Comparison of ENCODE assay signal across 8 cellular contexts in genomic region chr10:59362184-59362966, GRCh38. TPM values are rescaled to one million over a fixed set of nuclear protein-coding genes. Genes with fewer than 3 reads are reported as not detected.
DNase-seq lines count a peak whose midpoint lies in the region; ATAC-seq lines count a peak whose summit lies in the region.

Gene FAM13C, minus strand, starts transcription at chr10:59362549. Its CDS starts 89 bp downstream, at chr10:59362460.

- H3K27ac Mint-ChIP-seq in activated T-cell treated with anti-CD3 and anti-CD28 coated beads, Interleukin-2, amount 50 U/mL, for 72 hours: no peak within 1 kb of the TSS

- H3K4me1 ChIP-seq in neuron (ENCODE audit: insufficient read depth, low read length): peaks cover 17% of the 10 kb centered on the region

- H3K36me3 Mint-ChIP-seq in activated T-cell treated with anti-CD3 and anti-CD28 coated beads, Interleukin-2, amount 50 U/mL, for 72 hours (ENCODE audit: insufficient read depth in 2 of 2): no peaks in the 10 kb centered on the region

- peaks cover 13% of the 10 kb centered on the region for H3K27me3 ChIP-seq in neuron (ENCODE audit: insufficient read depth, low read length)

- peaks cover 40% of the 10 kb centered on the region for H3K27me3 Mint-ChIP-seq in activated T-cell treated with anti-CD3 and anti-CD28 coated beads, Interleukin-2, amount 50 U/mL, for 72 hours (ENCODE audit: low read depth)

- ATAC-seq in GM18868 (IDR thresholded peaks at IDR 0.05; ENCODE audit: unreplicated experiment) (peak; percentile 71), HG03439 (IDR thresholded peaks at IDR 0.05; ENCODE audit: unreplicated experiment) (no peak)
- peak; percentile 57 to 63 for ATAC-seq in activated T-cell treated with anti-CD3 and anti-CD28 coated beads, Interleukin-2, amount 50 U/mL, for 72 hours (replicated peaks in 1 of 2)

- H3K4me1 Mint-ChIP-seq in activated T-cell treated with anti-CD3 and anti-CD28 coated beads, Interleukin-2, amount 50 U/mL, for 72 hours (ENCODE audit: low read depth): peaks cover 7% of the 10 kb centered on the region

- no peaks in the 10 kb centered on the region for H3K36me3 ChIP-seq in neuron (ENCODE audit: insufficient read depth, low read length)

- H3K4me3 ChIP-seq in neuron (ENCODE audit: low read length): peak within 1 kb of the TSS; percentile 55

- peak within 1 kb of the TSS; percentile 75 for H2AFZ ChIP-seq in neuron (ENCODE audit: low read depth, low read length)

- DNase-seq in AG08395 (ENCODE audit: low spot score): peak; percentile 58
- peak; percentile 76 to 91 for DNase-seq in NCI-H2081 (lab: John Stamatoyannopoulos, UW)
- DNase-seq in activated T-cell treated with anti-CD3 and anti-CD28 coated beads, Interleukin-2, amount 50 U/mL, for 72 hours: peak; percentile 3 to 11
- peak; percentile 67 for DNase-seq in glomerular visceral epithelial cell (ENCODE audit: extremely low spot score)
- no peak for DNase-seq in GDM1 (lab: John Stamatoyannopoulos, UW)

- no peaks in the 10 kb centered on the region for H3K9me3 ChIP-seq in neuron (ENCODE audit: low read length)

- peak within 1 kb of the TSS; percentile 69 to 75 for H3K4me3 Mint-ChIP-seq in activated T-cell treated with anti-CD3 and anti-CD28 coated beads, Interleukin-2, amount 50 U/mL, for 72 hours

- no peaks in the 10 kb centered on the region for H3K9me3 Mint-ChIP-seq in activated T-cell treated with anti-CD3 and anti-CD28 coated beads, Interleukin-2, amount 50 U/mL, for 72 hours

RNA-seq across cellular contexts. Expression of gene FAM13C, which starts in this region (rescaled TPM):
- total RNA-seq in activated T-cell treated with anti-CD3 and anti-CD28 coated beads, Interleukin-2, amount 50 U/mL, for 72 hours: not detected

Comparison
In these comparisons a context has a peak if more than half of its experiments do, and no peak if none do; other contexts are left out.
1. Peak in DNase-seq and ATAC-seq in activated T-cell treated with anti-CD3 and anti-CD28 coated beads, Interleukin-2, amount 50 U/mL, for 72 hours; RNA of the gene not detected or under 1 TPM.